In genomic region chr10:29816801-29817558, GRCh38 we compare ENCODE assay signal across 18 cellular contexts.
"Had no signal": no experiment of that assay in that cellular context is flagged by ENCODE, and none has a peak within 500 bp of the region (broad histone marks: within the 10 kb centered on the region; RNA-seq: fewer than 3 reads in every experiment).

No MANE protein-coding gene starts in this region.

- H3K36me3 ChIP-seq: colonic mucosa, ovary, right lobe of liver, upper lobe of left lung, WERI-Rb-1 had no signal

- H3K27ac ChIP-seq: colonic mucosa, ovary, right lobe of liver, upper lobe of left lung, WERI-Rb-1 had no signal

- ATAC-seq: activated T-helper 17 cell treated with anti-CD3 and anti-CD28 coated beads, Interleukin-2, amount 50 U/mL, for 72 hours; left lobe of liver; psoas muscle; right lobe of liver; stimulated activated naive CD8-positive, alpha-beta T cell treated with anti-CD3 and anti-CD28 coated beads, Interleukin-15, amount 100 ng/mL, for 72 hours had no signal

- H3K9me3 ChIP-seq: colonic mucosa, ovary, psoas muscle, right lobe of liver, upper lobe of left lung had no signal

- DNase-seq: activated CD4-positive, alpha-beta T cell treated with anti-CD3 and anti-CD28 coated beads, Interleukin-2, amount 50 U/mL, for 48 hours; activated naive CD4-positive, alpha-beta T cell treated with Interleukin-2 at 50 U/mL for 16 hours; activated naive CD8-positive, alpha-beta T cell treated with anti-CD3 and anti-CD28 coated beads, Interleukin-2, amount 10 ng/mL, durations not matched to agents 7 days and 5 days; central memory CD4-positive, alpha-beta T cell; colonic mucosa; foreskin melanocyte; kidney; ovary; psoas muscle; right lobe of liver; stimulated activated CD4-positive, alpha-beta T cell treated with anti-CD3 and anti-CD28 coated beads, Interleukin-4, amount 100 ng/mL, for 1 hour; stimulated activated naive CD8-positive, alpha-beta T cell treated with anti-CD3 and anti-CD28 coated beads, Interleukin-15, amount 100 ng/mL, for 72 hours; upper lobe of left lung; WERI-Rb-1 had no signal

- H3K4me3 ChIP-seq: colonic mucosa, lung, ovary, psoas muscle, right lobe of liver, smooth muscle cell, upper lobe of left lung had no signal

- H3K4me1 ChIP-seq: colonic mucosa had no signal

- H3K4me2 ChIP-seq: smooth muscle cell had no signal

- H3K27me3 ChIP-seq: colonic mucosa, ovary, right lobe of liver, upper lobe of left lung had no signal
